2 cellular contexts compared by ENCODE assay signal in the genomic region with DNA sequence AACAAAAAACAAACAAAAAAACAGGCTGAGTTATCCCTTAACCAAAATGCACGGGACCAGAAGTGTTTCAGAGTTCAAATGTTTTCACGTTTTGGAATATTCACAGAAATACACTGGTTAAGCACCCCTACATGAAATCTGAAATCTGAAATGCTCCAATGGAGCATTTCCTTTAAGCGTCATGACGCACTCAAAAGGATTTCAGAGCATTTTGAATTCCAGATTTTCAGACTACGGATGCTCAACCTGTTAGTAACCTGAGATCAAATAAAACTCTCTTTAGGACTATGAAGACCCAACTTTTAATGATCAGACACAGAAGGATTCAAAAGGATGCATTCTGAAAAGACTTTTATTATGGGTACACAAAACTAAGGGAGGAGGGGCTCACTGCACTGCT.
TF ChIP-seq lines count a peak whose summit lies in the region.

No MANE protein-coding gene starts in this region.

TF ChIP-seq in GM23338, 12 proteins besides CTCF, POLR2A, EP300 and RAD21 (continues in another document):
- TF ChIP-seq STAT1 (IDR thresholded peaks at IDR 0.05; ENCODE audit: unreplicated experiment) (no peak), NANOG (IDR thresholded peaks at IDR 0.05; ENCODE audit: borderline replicate concordance) (no peak), EZH2phosphoT487 (IDR thresholded peaks at IDR 0.05; ENCODE audit: unreplicated experiment) (no peak), POLR2AphosphoS5 (IDR thresholded peaks at IDR 0.05; ENCODE audit: low read depth) (no peak), ZNF114 (CRISPR knock-in tag; IDR thresholded peaks at IDR 0.05) (no peak), ZNF331 (CRISPR knock-in tag; IDR thresholded peaks at IDR 0.05; ENCODE audit: low read depth) (no peak), JUNB (IDR thresholded peaks at IDR 0.05; ENCODE audit: unreplicated experiment) (no peak), ETS1 (IDR thresholded peaks at IDR 0.05) (no peak), CREB1 (CRISPR knock-in tag; IDR thresholded peaks at IDR 0.05; ENCODE audit: low read depth) (no peak), EZH2 (IDR thresholded peaks at IDR 0.05; ENCODE audit: low read depth, unreplicated experiment) (no peak)
- TF ChIP-seq, protein P1, sequence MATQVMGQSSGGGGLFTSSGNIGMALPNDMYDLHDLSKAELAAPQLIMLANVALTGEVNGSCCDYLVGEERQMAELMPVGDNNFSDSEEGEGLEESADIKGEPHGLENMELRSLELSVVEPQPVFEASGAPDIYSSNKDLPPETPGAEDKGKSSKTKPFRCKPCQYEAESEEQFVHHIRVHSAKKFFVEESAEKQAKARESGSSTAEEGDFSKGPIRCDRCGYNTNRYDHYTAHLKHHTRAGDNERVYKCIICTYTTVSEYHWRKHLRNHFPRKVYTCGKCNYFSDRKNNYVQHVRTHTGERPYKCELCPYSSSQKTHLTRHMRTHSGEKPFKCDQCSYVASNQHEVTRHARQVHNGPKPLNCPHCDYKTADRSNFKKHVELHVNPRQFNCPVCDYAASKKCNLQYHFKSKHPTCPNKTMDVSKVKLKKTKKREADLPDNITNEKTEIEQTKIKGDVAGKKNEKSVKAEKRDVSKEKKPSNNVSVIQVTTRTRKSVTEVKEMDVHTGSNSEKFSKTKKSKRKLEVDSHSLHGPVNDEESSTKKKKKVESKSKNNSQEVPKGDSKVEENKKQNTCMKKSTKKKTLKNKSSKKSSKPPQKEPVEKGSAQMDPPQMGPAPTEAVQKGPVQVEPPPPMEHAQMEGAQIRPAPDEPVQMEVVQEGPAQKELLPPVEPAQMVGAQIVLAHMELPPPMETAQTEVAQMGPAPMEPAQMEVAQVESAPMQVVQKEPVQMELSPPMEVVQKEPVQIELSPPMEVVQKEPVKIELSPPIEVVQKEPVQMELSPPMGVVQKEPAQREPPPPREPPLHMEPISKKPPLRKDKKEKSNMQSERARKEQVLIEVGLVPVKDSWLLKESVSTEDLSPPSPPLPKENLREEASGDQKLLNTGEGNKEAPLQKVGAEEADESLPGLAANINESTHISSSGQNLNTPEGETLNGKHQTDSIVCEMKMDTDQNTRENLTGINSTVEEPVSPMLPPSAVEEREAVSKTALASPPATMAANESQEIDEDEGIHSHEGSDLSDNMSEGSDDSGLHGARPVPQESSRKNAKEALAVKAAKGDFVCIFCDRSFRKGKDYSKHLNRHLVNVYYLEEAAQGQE (IDR thresholded peaks at IDR 0.05; ENCODE audit: unreplicated experiment): no peak

TF ChIP-seq in K562, 482 proteins besides CTCF, POLR2A, EP300 and RAD21:
- TF ChIP-seq RBM14 (IDR thresholded peaks at IDR 0.05; ENCODE audit: borderline replicate concordance, insufficient read depth, low read depth, low read length): no peak
- no peak for TF ChIP-seq ZBTB9 (CRISPR knock-in tag; IDR thresholded peaks at IDR 0.05)
- TF ChIP-seq, protein P2, sequence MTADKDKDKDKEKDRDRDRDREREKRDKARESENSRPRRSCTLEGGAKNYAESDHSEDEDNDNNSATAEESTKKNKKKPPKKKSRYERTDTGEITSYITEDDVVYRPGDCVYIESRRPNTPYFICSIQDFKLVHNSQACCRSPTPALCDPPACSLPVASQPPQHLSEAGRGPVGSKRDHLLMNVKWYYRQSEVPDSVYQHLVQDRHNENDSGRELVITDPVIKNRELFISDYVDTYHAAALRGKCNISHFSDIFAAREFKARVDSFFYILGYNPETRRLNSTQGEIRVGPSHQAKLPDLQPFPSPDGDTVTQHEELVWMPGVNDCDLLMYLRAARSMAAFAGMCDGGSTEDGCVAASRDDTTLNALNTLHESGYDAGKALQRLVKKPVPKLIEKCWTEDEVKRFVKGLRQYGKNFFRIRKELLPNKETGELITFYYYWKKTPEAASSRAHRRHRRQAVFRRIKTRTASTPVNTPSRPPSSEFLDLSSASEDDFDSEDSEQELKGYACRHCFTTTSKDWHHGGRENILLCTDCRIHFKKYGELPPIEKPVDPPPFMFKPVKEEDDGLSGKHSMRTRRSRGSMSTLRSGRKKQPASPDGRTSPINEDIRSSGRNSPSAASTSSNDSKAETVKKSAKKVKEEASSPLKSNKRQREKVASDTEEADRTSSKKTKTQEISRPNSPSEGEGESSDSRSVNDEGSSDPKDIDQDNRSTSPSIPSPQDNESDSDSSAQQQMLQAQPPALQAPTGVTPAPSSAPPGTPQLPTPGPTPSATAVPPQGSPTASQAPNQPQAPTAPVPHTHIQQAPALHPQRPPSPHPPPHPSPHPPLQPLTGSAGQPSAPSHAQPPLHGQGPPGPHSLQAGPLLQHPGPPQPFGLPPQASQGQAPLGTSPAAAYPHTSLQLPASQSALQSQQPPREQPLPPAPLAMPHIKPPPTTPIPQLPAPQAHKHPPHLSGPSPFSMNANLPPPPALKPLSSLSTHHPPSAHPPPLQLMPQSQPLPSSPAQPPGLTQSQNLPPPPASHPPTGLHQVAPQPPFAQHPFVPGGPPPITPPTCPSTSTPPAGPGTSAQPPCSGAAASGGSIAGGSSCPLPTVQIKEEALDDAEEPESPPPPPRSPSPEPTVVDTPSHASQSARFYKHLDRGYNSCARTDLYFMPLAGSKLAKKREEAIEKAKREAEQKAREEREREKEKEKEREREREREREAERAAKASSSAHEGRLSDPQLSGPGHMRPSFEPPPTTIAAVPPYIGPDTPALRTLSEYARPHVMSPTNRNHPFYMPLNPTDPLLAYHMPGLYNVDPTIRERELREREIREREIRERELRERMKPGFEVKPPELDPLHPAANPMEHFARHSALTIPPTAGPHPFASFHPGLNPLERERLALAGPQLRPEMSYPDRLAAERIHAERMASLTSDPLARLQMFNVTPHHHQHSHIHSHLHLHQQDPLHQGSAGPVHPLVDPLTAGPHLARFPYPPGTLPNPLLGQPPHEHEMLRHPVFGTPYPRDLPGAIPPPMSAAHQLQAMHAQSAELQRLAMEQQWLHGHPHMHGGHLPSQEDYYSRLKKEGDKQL (CRISPR knock-in tag; IDR thresholded peaks at IDR 0.05; ENCODE audit: borderline replicate concordance): no peak
TF ChIP-seq in K562: peak in this region for 0.
